8 cellular contexts compared by ENCODE assay signal in the genomic region with DNA sequence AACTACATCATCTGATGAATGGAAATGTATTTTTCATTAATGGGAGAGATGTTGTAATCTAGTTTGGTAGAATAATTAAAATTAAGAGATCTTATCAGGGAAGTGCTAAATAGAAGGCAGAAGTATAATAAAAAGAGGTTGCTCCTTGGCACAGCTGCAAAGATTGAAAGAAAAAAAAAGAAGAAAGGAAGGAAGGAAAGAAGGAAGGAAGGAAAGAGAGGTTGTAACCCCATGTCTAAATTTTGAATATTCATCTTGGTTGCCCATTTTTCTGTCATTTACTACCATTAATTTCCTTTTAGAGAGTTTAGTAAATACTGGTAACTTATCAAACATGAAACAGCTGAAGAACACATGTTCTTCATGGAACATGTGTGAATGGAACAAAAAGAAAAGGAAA. TPM values are rescaled to one million over a fixed set of nuclear protein-coding genes. Genes with fewer than 3 reads are reported as not detected.
DNase-seq lines count a peak whose midpoint lies in the region; ATAC-seq and TF ChIP-seq lines count a peak whose summit lies in the region.

No MANE protein-coding gene starts in this region.

- H3K36me3 ChIP-seq in Loucy (ENCODE audit: insufficient read depth, low read length) = no peaks in the 10 kb centered on the region

- H3K4me3 ChIP-seq in Loucy (ENCODE audit: low read length, poor library complexity, severe bottlenecking) (peak overlapping the region; percentile 94), coronary artery (peak overlapping the region; percentile 63)

- peaks cover 7% of the 10 kb centered on the region for H3K4me1 ChIP-seq in Loucy (ENCODE audit: insufficient read depth, low read length, poor library complexity, severe bottlenecking)

- no peaks in the 10 kb centered on the region for H3K79me2 ChIP-seq in Loucy (ENCODE audit: insufficient read depth, low read length)

- peak overlapping the region; percentile 77 for H3K4me2 ChIP-seq in Loucy (ENCODE audit: low read depth, low read length, poor library complexity, severe bottlenecking)

- ATAC-seq in GM18907 (IDR thresholded peaks at IDR 0.05; ENCODE audit: unreplicated experiment) (no peak), GM21447 (IDR thresholded peaks at IDR 0.05; ENCODE audit: unreplicated experiment) (no peak)

- peak overlapping the region; percentile 96 for H3K4me3 Mint-ChIP-seq in neural crest cell

- peaks cover 35% of the 10 kb centered on the region for H3K4me1 Mint-ChIP-seq in neural crest cell

- TF ChIP-seq CTCF in C4-2B (conservative IDR thresholded peaks at IDR 0.05) = no peak
- TF ChIP-seq CTCF in Loucy (conservative IDR thresholded peaks at IDR 0.05; ENCODE audit: low read length) = no peak
- TF ChIP-seq CTCF in coronary artery (IDR thresholded peaks at IDR 0.05) = no peak
- no peak for TF ChIP-seq CTCF in neural crest cell (conservative IDR thresholded peaks at IDR 0.05)
- TF ChIP-seq CTCF in GM20000 (IDR thresholded peaks at IDR 0.05; ENCODE audit: extremely low read depth, missing control alignments) = no peak

- H3K27ac ChIP-seq in C4-2B (peak overlapping the region; percentile 46), coronary artery (peak overlapping the region; percentile 67 to 77)

- peaks cover 12% of the 10 kb centered on the region for H3K36me3 Mint-ChIP-seq in neural crest cell (ENCODE audit: low read depth)

- H4K20me1 ChIP-seq in Loucy (ENCODE audit: insufficient read depth, low read length, poor library complexity, severe bottlenecking) = no peaks in the 10 kb centered on the region

- H3K27me3 ChIP-seq in Loucy (ENCODE audit: insufficient read depth, low read length, poor library complexity, severe bottlenecking) = no peaks in the 10 kb centered on the region

- peaks cover 13% of the 10 kb centered on the region; the same call in 1 of the 2 replicates for H3F3A ChIP-seq in Loucy (ENCODE audit: low read depth)

- H3K27ac Mint-ChIP-seq in neural crest cell (ENCODE audit: unreplicated experiment) = no peak overlapping the region

- H3K9me3 Mint-ChIP-seq in neural crest cell = no peaks in the 10 kb centered on the region

- peaks cover 21% of the 10 kb centered on the region for H3K27me3 Mint-ChIP-seq in neural crest cell (ENCODE audit: low read depth)

- H3K9ac ChIP-seq in Loucy (ENCODE audit: low read depth, low read length, poor library complexity, severe bottlenecking) = peak overlapping the region; percentile 95

- H3K9me3 ChIP-seq in Loucy (ENCODE audit: insufficient read depth, low read depth, low read length) = no peaks in the 10 kb centered on the region

- DNase-seq in coronary artery (ENCODE audit: low spot score) = no peak
- no peak for DNase-seq in neural crest cell (ENCODE audit: low read depth, low spot score)
- DNase-seq in GM20000 (ENCODE audit: low spot score) = no peak
- no peak for DNase-seq in AG20443 (ENCODE audit: low spot score)

- peak overlapping the region; percentile 84 for H2AFZ ChIP-seq in Loucy (ENCODE audit: low read length)

- H3K9me2 ChIP-seq in Loucy (replicated peaks; ENCODE audit: low read depth, low read length) = no peaks in the 10 kb centered on the region

RNA-seq across cellular contexts. Expression of gene MDM4, which starts 10.5 kb away (rescaled TPM):
- 92.5 and 98.2 TPM in 2 replicates for total RNA-seq in neural crest cell

RNA-seq across cellular contexts. Expression of gene PIK3C2B, which starts 11.1 kb away (rescaled TPM):
- total RNA-seq in neural crest cell = 70.5 and 71.7 TPM in 2 replicates
